ENCODE assay signal across 20 cellular contexts in genomic region chr15:95459288-95459687, GRCh38.
DNase-seq lines count a peak whose midpoint lies in the region; ATAC-seq, FAIRE-seq and TF ChIP-seq lines count a peak whose summit lies in the region.
"Had no signal": no experiment of that assay in that cellular context is flagged by ENCODE, and none has a peak within 500 bp of the region (broad histone marks: within the 10 kb centered on the region; RNA-seq: fewer than 3 reads in every experiment).

No MANE protein-coding gene starts in this region.

- H3K56ac ChIP-seq in H1 (replicated peaks; ENCODE audit: insufficient read length, low read depth, low read length) = no peak overlapping the region

- in situ Hi-C loops in KBM-7 (cut with MboI; ENCODE audit: low pct_unique_long_range_greater_than_20kb, low sequenced_read_pairs) = no loop called here

- H3K9ac ChIP-seq in H1 (replicated peaks in 1 of 4; ENCODE audit: extremely low read depth in 1 of 4, low read depth in 3 of 4, low read length in 3 of 4) = no peak overlapping the region

- WGBS in heart left ventricle, 4 donors = 41 to 54% (median 48%) methylated on average over 4 of the region's 4 CpGs
- 89% methylated on average over 4 of the region's 4 CpGs; no CpG with 5 or more reads in 1 of the 2 experiments for WGBS in H1 (ENCODE audit: extremely low coverage in 1 of 2, insufficient coverage in 1 of 2, insufficient read length in 1 of 2, insufficient replicate concordance in 2 of 2, low coverage in 1 of 2, low lambda C conversion rate in 2 of 2, missing lambda C conversion rate in 1 of 2), 2 experiments
- 41 to 45% methylated on average over 4 of the region's 4 CpGs for WGBS in thyroid gland, 2 donors

- peak overlapping the region in 11 of 12 donors; percentile 1 to 73 (median 50) for H3K27ac ChIP-seq in heart left ventricle
- no peak overlapping the region for H3K27ac ChIP-seq in H1 (ENCODE audit: low read depth, low read length)
- H3K27ac ChIP-seq in thyroid gland = peak overlapping the region in 2 of 3 donors; percentile 29 to 39

- no peak overlapping the region for H3K23ac ChIP-seq in H1 (ENCODE audit: insufficient read length)

- no peaks in the 10 kb centered on the region for H3K23me2 ChIP-seq in H1 (ENCODE audit: low read depth, low read length)

- H4K8ac ChIP-seq in H1 (ENCODE audit: extremely low read depth, insufficient read depth, low read length) = no peak overlapping the region

- H4K91ac ChIP-seq in H1 (replicated peaks; ENCODE audit: insufficient read length, low read length) = no peak overlapping the region

- H3K4ac ChIP-seq in H1 (replicated peaks; ENCODE audit: insufficient read length, low read depth, low read length) = no peak overlapping the region

- DNase-seq in heart left ventricle = no peak
- no peak for DNase-seq in cardiac septum (ENCODE audit: low spot score)
- DNase-seq in H1 (ENCODE audit: low read depth in 1 of 2, low spot score in 2 of 2) = no peak
- DNase-seq in thyroid gland = no peak
- no peak for DNase-seq in KBM-7
- no peak for DNase-seq in DMS53 (lab: John Stamatoyannopoulos, UW)
- DNase-seq: activated naive CD8-positive, alpha-beta T cell treated with anti-CD3 and anti-CD28 coated beads, Interleukin-2, amount 10 ng/mL, durations not matched to agents 7 days and 5 days; activated T-cell treated with anti-CD3 and anti-CD28 coated beads, Interleukin-2, amount 50 U/mL, for 48 hours; caudate nucleus; DMS79 treated with DMSO at 0.1 percent for 48 hours; effector memory CD8-positive, alpha-beta T cell; foreskin melanocyte; naive thymus-derived CD8-positive, alpha-beta T cell; NCI-H1417 treated with DMSO at 0.1 percent for 48 hours; NK-92 treated with Interleukin-12 subunit alpha and Interleukin-12 subunit beta, amount 100 ng/mL, for 24 hours; stimulated activated CD4-positive, alpha-beta T cell treated with anti-CD3 and anti-CD28 coated beads, Interleukin-4, amount 100 ng/mL, for 4 hours had no signal

- H2BK120ac ChIP-seq in H1 (replicated peaks; ENCODE audit: low read depth, low read length) = no peak overlapping the region

- no peaks in the 10 kb centered on the region for H3K9me3 Mint-ChIP-seq in nephron
- H3K9me3 Mint-ChIP-seq: naive thymus-derived CD8-positive, alpha-beta T cell had no signal

- H3K27ac Mint-ChIP-seq in nephron = peak overlapping the region; percentile 92 to 96 (median 95)
- H3K27ac Mint-ChIP-seq: activated naive CD8-positive, alpha-beta T cell treated with anti-CD3 and anti-CD28 coated beads, Interleukin-2, amount 10 ng/mL, durations not matched to agents 7 days and 5 days; effector memory CD8-positive, alpha-beta T cell; naive thymus-derived CD8-positive, alpha-beta T cell had no signal

- peaks cover 4% of the 10 kb centered on the region for H3K27me3 Mint-ChIP-seq in nephron (ENCODE audit: low read depth)

- TF ChIP-seq POLR2A in heart left ventricle (IDR thresholded peaks at IDR 0.05) = no peak
- TF ChIP-seq POLR2A in H1 (IDR thresholded peaks at IDR 0.05; ENCODE audit: control extremely low read depth in 1 of 2, low read depth in 2 of 2, low read length in 2 of 2) = no peak
- no peak for TF ChIP-seq POLR2A in thyroid gland (IDR thresholded peaks at IDR 0.05)

- CTCF ChIA-PET in H1 (lab: Charles Lee; ENCODE audit: partially characterized antibody) = interaction anchor here (1.2 kb wide), 1 partner anchor 53 kb away, joined by 5 read pairs; no protein-coding TSS in a partner anchor

- POLR2A ChIA-PET in H1 (lab: Charles Lee; ENCODE audit: partially characterized antibody) = no interaction called here

- no peak overlapping the region for H3K4me2 ChIP-seq in H1 (ENCODE audit: insufficient read depth in 1 of 2, low read depth in 2 of 2, low read length in 2 of 2)

- no peaks in the 10 kb centered on the region for H3K36me3 ChIP-seq in heart left ventricle
- H3K36me3 ChIP-seq in H1 (ENCODE audit: control insufficient read depth in 2 of 4, insufficient read depth in 4 of 4, low read length in 3 of 4) = no peaks in the 10 kb centered on the region
- H3K36me3 ChIP-seq in thyroid gland = no peaks in the 10 kb centered on the region
- H3K36me3 ChIP-seq: tibial nerve had no signal

- intact Hi-C loops in heart left ventricle (cut with DNase I) = loop anchor here in 3 of 10 donors (10.0 kb wide), 4 partner anchors 134 to 866 kb away; no protein-coding TSS in a partner anchor
- intact Hi-C loops in cardiac septum (cut with DNase I) = loop anchor here (10.0 kb wide), 3 partner anchors 164 to 866 kb away; no protein-coding TSS in a partner anchor
- intact Hi-C loops in thyroid gland (cut with DNase I) = no loop called here

- H4K20me1 ChIP-seq in H1 (replicated peaks in 1 of 2; ENCODE audit: control insufficient read depth in 1 of 2, insufficient read depth in 2 of 2, low read length in 2 of 2) = no peaks in the 10 kb centered on the region

- H3K4me3 ChIP-seq in heart left ventricle (no peak overlapping the region), H1 (ENCODE audit: extremely low read depth in 1 of 4, insufficient read depth in 2 of 4, low read depth in 3 of 4, low read length in 4 of 4) (no peak overlapping the region), thyroid gland (replicated peaks in 1 of 3) (no peak overlapping the region)
- H3K4me3 ChIP-seq: tibial nerve had no signal

- H3K79me2 ChIP-seq in H1 (ENCODE audit: control insufficient read depth in 1 of 2, insufficient read depth in 2 of 2, low read length in 2 of 2) = no peaks in the 10 kb centered on the region

- no peak overlapping the region for H3K14ac ChIP-seq in H1 (ENCODE audit: insufficient read length)

- H2AFZ ChIP-seq in H1 (ENCODE audit: low read length) = 0 out of 2 replicates have a peak overlapping the region, but pooled peaks have one; percentile 26

- no peak overlapping the region for H2AK5ac ChIP-seq in H1 (ENCODE audit: low read depth, low read length)

- no peak overlapping the region for H4K5ac ChIP-seq in H1 (ENCODE audit: insufficient read length, low read depth, low read length)

- no peak overlapping the region for H2BK15ac ChIP-seq in H1 (ENCODE audit: low read length)

- TF ChIP-seq CTCF in heart left ventricle (IDR thresholded peaks at IDR 0.05) = no peak
- no peak for TF ChIP-seq CTCF in H1 (IDR thresholded peaks at IDR 0.05; ENCODE audit: control extremely low read depth in 1 of 3, insufficient read depth in 1 of 3, low read depth in 1 of 3, low read length in 3 of 3)
- no peak for TF ChIP-seq CTCF in nephron (IDR thresholded peaks at IDR 0.05; ENCODE audit: unreplicated experiment in 3 of 3)
- no peak for TF ChIP-seq CTCF in thyroid gland (IDR thresholded peaks at IDR 0.05)

- TF ChIP-seq EP300 in H1 (IDR thresholded peaks at IDR 0.05; ENCODE audit: borderline replicate concordance in 1 of 2, low read depth in 2 of 2, low read length in 2 of 2) = no peak

- no peak overlapping the region for H3K18ac ChIP-seq in H1 (ENCODE audit: extremely low read depth, low read length)

- ATAC-seq in heart left ventricle (peak in 3 of 4 donors; percentile 44 to 82 (median 81)), GM18498 (IDR thresholded peaks at IDR 0.05; ENCODE audit: unreplicated experiment) (no peak)
- ATAC-seq: effector memory CD8-positive, alpha-beta T cell; naive thymus-derived CD8-positive, alpha-beta T cell had no signal

- no peak overlapping the region for H3K4me3 Mint-ChIP-seq in nephron
- H3K4me3 Mint-ChIP-seq: activated naive CD8-positive, alpha-beta T cell treated with anti-CD3 and anti-CD28 coated beads, Interleukin-2, amount 10 ng/mL, durations not matched to agents 7 days and 5 days; effector memory CD8-positive, alpha-beta T cell; naive thymus-derived CD8-positive, alpha-beta T cell had no signal

- H2BK20ac ChIP-seq in H1 (ENCODE audit: low read length) = no peak overlapping the region

- H3K36me3 Mint-ChIP-seq in nephron (ENCODE audit: low read depth) = no peaks in the 10 kb centered on the region
- H3K36me3 Mint-ChIP-seq: naive thymus-derived CD8-positive, alpha-beta T cell had no signal

- H2BK5ac ChIP-seq in H1 (ENCODE audit: low read depth, low read length) = no peak overlapping the region

- no peaks in the 10 kb centered on the region for H3K79me1 ChIP-seq in H1 (ENCODE audit: low read depth, low read length)

- H2BK12ac ChIP-seq in H1 (ENCODE audit: low read depth, low read length) = no peak overlapping the region

- no peak for TF ChIP-seq RAD21 in H1 (IDR thresholded peaks at IDR 0.05 in 1 of 2, conservative IDR thresholded peaks at IDR 0.05 in 1 of 2; ENCODE audit: low read depth in 2 of 2, low read length in 2 of 2)

- H3K4me1 ChIP-seq in heart left ventricle (peaks cover 0 to 32% (median 13%) of the 10 kb centered on the region in 12 donors), H1 (replicated peaks in 1 of 4; ENCODE audit: control insufficient read depth in 3 of 4, insufficient read depth in 4 of 4, low read length in 3 of 4) (no peaks in the 10 kb centered on the region), thyroid gland (peaks cover 0 to 4% of the 10 kb centered on the region in 2 donors)

- FAIRE-seq in H1 (lab: Jason Lieb, UNC) = no peak
- FAIRE-seq: A204.1 had no signal

- no peaks in the 10 kb centered on the region for H3K9me3 ChIP-seq in heart left ventricle
- H3K9me3 ChIP-seq in H1 (ENCODE audit: insufficient read depth in 2 of 2, low read depth in 1 of 2, low read length in 1 of 2) = no peaks in the 10 kb centered on the region
- no peaks in the 10 kb centered on the region for H3K9me3 ChIP-seq in thyroid gland
- H3K9me3 ChIP-seq: tibial nerve had no signal

- H3K27me3 ChIP-seq in heart left ventricle = no peaks in the 10 kb centered on the region
- H3K27me3 ChIP-seq in H1 (replicated peaks in 1 of 4; ENCODE audit: control insufficient read depth in 3 of 4, extremely low read depth in 1 of 4, insufficient read depth in 3 of 4, low read length in 3 of 4) = peaks cover 0 to 2% (median 0%) of the 10 kb centered on the region in 4 experiments; a peak in 1 of 7 replicates
- H3K27me3 ChIP-seq in thyroid gland = no peaks in the 10 kb centered on the region
- H3K27me3 ChIP-seq: tibial nerve had no signal

- H3K4me1 Mint-ChIP-seq in nephron = peaks cover 61% of the 10 kb centered on the region

TF ChIP-seq in H1, 55 proteins besides CTCF, POLR2A, EP300 and RAD21 (continues in another document):
- no peak for TF ChIP-seq TAF7 (optimal IDR thresholded peaks at IDR 0.05; ENCODE audit: borderline replicate concordance, low read depth, low read length)
- TF ChIP-seq RFX5 (IDR thresholded peaks at IDR 0.05; ENCODE audit: borderline replicate concordance, low read depth, low read length) = no peak
- no peak for TF ChIP-seq NRF1 (IDR thresholded peaks at IDR 0.05; ENCODE audit: low read depth, low read length)
- no peak for TF ChIP-seq MAX (IDR thresholded peaks at IDR 0.05)
- TF ChIP-seq EGR1 (IDR thresholded peaks at IDR 0.05; ENCODE audit: borderline replicate concordance, low read depth, low read length) = no peak
- no peak for TF ChIP-seq BACH1 (IDR thresholded peaks at IDR 0.05; ENCODE audit: low read length)
- no peak for TF ChIP-seq CHD2 (IDR thresholded peaks at IDR 0.05; ENCODE audit: low read length)
- no peak for TF ChIP-seq KDM1A (IDR thresholded peaks at IDR 0.05; ENCODE audit: borderline replicate concordance, low read length)
- TF ChIP-seq SP4 (IDR thresholded peaks at IDR 0.05; ENCODE audit: low read length) = no peak
